Comparison of ENCODE assay signal across 14 cellular contexts in genomic region chr2:60413069-60413818, GRCh38.
DNase-seq lines count a peak whose midpoint lies in the region; ATAC-seq, FAIRE-seq and TF ChIP-seq lines count a peak whose summit lies in the region.
"Had no signal": no experiment of that assay in that cellular context is flagged by ENCODE, and none has a peak within 500 bp of the region (broad histone marks: within the 10 kb centered on the region; RNA-seq: fewer than 3 reads in every experiment).

No MANE protein-coding gene starts in this region.

- TF ChIP-seq CTCF in keratinocyte (optimal IDR thresholded peaks at IDR 0.05 in 1 of 3, IDR thresholded peaks at IDR 0.05 in 1 of 3, conservative IDR thresholded peaks at IDR 0.05 in 1 of 3; ENCODE audit: extremely low read depth in 1 of 3, insufficient read depth in 2 of 3, low read length in 3 of 3) (no peak), natural killer cell (IDR thresholded peaks at IDR 0.05) (no peak), chondrocyte (IDR thresholded peaks at IDR 0.05) (no peak)

- intact Hi-C loops in natural killer cell (cut with micrococcal nuclease): no loop called here

- H3K4me1 Mint-ChIP-seq in natural killer cell (peaks cover 0 to 7% of the 10 kb centered on the region in 2 donors), chondrocyte (ENCODE audit: low read depth) (peaks cover 6% of the 10 kb centered on the region)
- H3K4me1 Mint-ChIP-seq: activated CD8-positive, alpha-beta memory T cell treated with anti-CD3 and anti-CD28 coated beads, Interleukin-2, amount 10 ng/mL, durations not matched to agents 7 days and 5 days had no signal

- H3K27me3 ChIP-seq in keratinocyte (ENCODE audit: control insufficient read depth, extremely low read depth, insufficient read depth, low read length): peaks cover 5% of the 10 kb centered on the region
- H3K27me3 ChIP-seq: gastrocnemius medialis had no signal

- H3K36me3 Mint-ChIP-seq in natural killer cell (no peaks in the 10 kb centered on the region), chondrocyte (ENCODE audit: low read depth) (no peaks in the 10 kb centered on the region)
- H3K36me3 Mint-ChIP-seq: activated CD8-positive, alpha-beta memory T cell treated with anti-CD3 and anti-CD28 coated beads, Interleukin-2, amount 10 ng/mL, durations not matched to agents 7 days and 5 days had no signal

- FAIRE-seq in keratinocyte (lab: Jason Lieb, UNC): peak; percentile 5

- H3K4me3 Mint-ChIP-seq in natural killer cell (no peak overlapping the region), chondrocyte (ENCODE audit: unreplicated experiment) (no peak overlapping the region)
- H3K4me3 Mint-ChIP-seq: activated CD8-positive, alpha-beta memory T cell treated with anti-CD3 and anti-CD28 coated beads, Interleukin-2, amount 10 ng/mL, durations not matched to agents 7 days and 5 days had no signal

- DNase-seq in keratinocyte (ENCODE audit: low read depth, low spot score): no peak
- no peak for DNase-seq in natural killer cell
- DNase-seq in chondrocyte (ENCODE audit: low spot score): no peak
- DNase-seq in NCI-H146 treated with DMSO at 0.1 percent for 48 hours (lab: John Stamatoyannopoulos, UW; ENCODE audit: unreplicated experiment): no peak
- DNase-seq: activated CD8-positive, alpha-beta memory T cell treated with anti-CD3 and anti-CD28 coated beads, Interleukin-2, amount 10 ng/mL, durations not matched to agents 7 days and 5 days; cortex of kidney; gastrocnemius medialis; left colon; NCI-H226 had no signal

- no peaks in the 10 kb centered on the region for H3K9me1 ChIP-seq in keratinocyte (ENCODE audit: control insufficient read depth, extremely low read depth, insufficient read depth, low read length)

- H3K79me2 ChIP-seq in keratinocyte (ENCODE audit: control insufficient read depth, insufficient read depth, low read length): no peaks in the 10 kb centered on the region

- H2AFZ ChIP-seq in keratinocyte (ENCODE audit: control insufficient read depth, low read length): no peak overlapping the region

- H3K27me3 Mint-ChIP-seq in natural killer cell (ENCODE audit: low read depth in 2 of 2) (peaks cover 13 to 15% of the 10 kb centered on the region in 2 donors), chondrocyte (ENCODE audit: low read depth) (peaks cover 3% of the 10 kb centered on the region)

- H3K27ac Mint-ChIP-seq in natural killer cell (no peak overlapping the region), chondrocyte (ENCODE audit: unreplicated experiment) (no peak overlapping the region)
- H3K27ac Mint-ChIP-seq: activated CD8-positive, alpha-beta memory T cell treated with anti-CD3 and anti-CD28 coated beads, Interleukin-2, amount 10 ng/mL, durations not matched to agents 7 days and 5 days had no signal

- peaks cover 14% of the 10 kb centered on the region for H3K4me1 ChIP-seq in keratinocyte (ENCODE audit: control insufficient read depth, extremely low read depth, insufficient read depth, low read length)
- H3K4me1 ChIP-seq: gastrocnemius medialis had no signal

- H3K36me3 ChIP-seq in keratinocyte (ENCODE audit: control insufficient read depth in 2 of 2, extremely low read depth in 1 of 2, insufficient read depth in 2 of 2, low read length in 2 of 2): no peaks in the 10 kb centered on the region
- H3K36me3 ChIP-seq: gastrocnemius medialis had no signal

- no peak overlapping the region for H3K27ac ChIP-seq in keratinocyte (ENCODE audit: control insufficient read depth, insufficient read depth, low read length)
- H3K27ac ChIP-seq: gastrocnemius medialis, RWPE1 had no signal

- peak; percentile 25 for ATAC-seq in GM18519 (IDR thresholded peaks at IDR 0.05; ENCODE audit: low FRiP score, unreplicated experiment)
- peak; percentile 19 for ATAC-seq in GM21529 (IDR thresholded peaks at IDR 0.05; ENCODE audit: unreplicated experiment)
- peak; percentile 21 for ATAC-seq in HG03432 (IDR thresholded peaks at IDR 0.05; ENCODE audit: unreplicated experiment)
- ATAC-seq in HG02588 (IDR thresholded peaks at IDR 0.05; ENCODE audit: unreplicated experiment): no peak
- ATAC-seq in natural killer cell: no peak
- ATAC-seq: activated CD8-positive, alpha-beta memory T cell treated with anti-CD3 and anti-CD28 coated beads, Interleukin-2, amount 10 ng/mL, durations not matched to agents 7 days and 5 days; gastrocnemius medialis; left colon had no signal

- no peaks in the 10 kb centered on the region for H4K20me1 ChIP-seq in keratinocyte (ENCODE audit: control insufficient read depth, extremely low read depth, insufficient read depth, low read length)

- no peaks in the 10 kb centered on the region for H3K9me3 ChIP-seq in keratinocyte (ENCODE audit: control insufficient read depth, low read depth, low read length)
- H3K9me3 ChIP-seq: gastrocnemius medialis had no signal

- H3K9ac ChIP-seq in keratinocyte (ENCODE audit: control insufficient read depth, extremely low read depth, insufficient read depth, low read length): no peak overlapping the region

- dilution Hi-C loops in keratinocyte (cut with MboI; ENCODE audit: extremely low pct_ligation_motif_present, low sequenced_read_pairs): no loop called here

- H3K4me3 ChIP-seq in keratinocyte (ENCODE audit: control insufficient read depth in 2 of 3, extremely low read depth in 1 of 3, insufficient read depth in 2 of 3, low read depth in 1 of 3, low read length in 3 of 3): no peak overlapping the region
- H3K4me3 ChIP-seq: gastrocnemius medialis had no signal

- no peaks in the 10 kb centered on the region for H3K9me3 Mint-ChIP-seq in natural killer cell
- peaks cover 12% of the 10 kb centered on the region for H3K9me3 Mint-ChIP-seq in chondrocyte (ENCODE audit: low read depth)

- no peak overlapping the region for H3K4me2 ChIP-seq in keratinocyte (ENCODE audit: control insufficient read depth, extremely low read depth, insufficient read depth, low read depth, low read length)

Comparison
In these comparisons a context has a peak if more than half of its experiments do, and no peak if none do; other contexts are left out.
1. ATAC-seq: peak in GM18519 (single experiment), GM21529 (single experiment) and HG03432 (single experiment); none in HG02588 (single experiment) and natural killer cell (0 of 3).